ENCODE assay signal across 1 cellular context in genomic region chr1:36208978-36209708, GRCh38.
A peak's percentile ranks its signal among the peaks of the same experiment; 100 is the strongest.
TF ChIP-seq lines count a peak whose summit lies in the region.

No MANE protein-coding gene starts in this region.

TF ChIP-seq in K562, 482 proteins besides CTCF, POLR2A, EP300 and RAD21:
- TF ChIP-seq THAP12 (CRISPR knock-in tag; IDR thresholded peaks at IDR 0.05), result no peak
- peak; percentile 43 for TF ChIP-seq CEBPB (tag; IDR thresholded peaks at IDR 0.05)
- TF ChIP-seq ZNF121 (CRISPR knock-in tag; conservative IDR thresholded peaks at IDR 0.05), result peak; percentile 93
TF ChIP-seq in K562: peak in this region for 2.
